16 cellular contexts compared by ENCODE assay signal in genomic region chr1:12181568-12181967, GRCh38. TPM values are rescaled to one million over a fixed set of nuclear protein-coding genes. Genes with fewer than 3 reads are reported as not detected.
DNase-seq lines count a peak whose midpoint lies in the region; ATAC-seq and TF ChIP-seq lines count a peak whose summit lies in the region.
"Had no signal": no experiment of that assay in that cellular context is flagged by ENCODE, and none has a peak within 500 bp of the region (broad histone marks: within the 10 kb centered on the region; RNA-seq: fewer than 3 reads in every experiment).

No MANE protein-coding gene starts in this region.

- H3K27me3 ChIP-seq in BLaER1 treated with 17β-estradiol and CSF1 and Interleukin-3, amounts not matched to agents 10 nM and 100 nM: no peaks in the 10 kb centered on the region
- H3K27me3 ChIP-seq in IMR-90 (ENCODE audit: control insufficient read depth, insufficient read depth, low read length) (no peaks in the 10 kb centered on the region), esophagus muscularis mucosa (peaks cover 0 to 45% (median 0%) of the 10 kb centered on the region in 4 donors), skeletal muscle tissue (ENCODE audit: control insufficient read depth in 3 of 3, insufficient read depth in 3 of 3, low read length in 3 of 3) (no peaks in the 10 kb centered on the region)

- no TSS peak for BruUV-seq in IMR-90 (replicated peaks; lab: Mats Ljungman, UMichigan)

- POLR2A ChIA-PET in IMR-90 (lab: Charles Lee; ENCODE audit: unreplicated experiment): no interaction called here

- dilution Hi-C loops in IMR-90 (cut with HindIII; ENCODE audit: low sequenced_read_pairs, unreplicated experiment): no loop called here

- TF ChIP-seq POLR2A in IMR-90 (IDR thresholded peaks at IDR 0.05; ENCODE audit: low read depth, low read length): no peak
- no peak for TF ChIP-seq POLR2A in esophagus muscularis mucosa (IDR thresholded peaks at IDR 0.05; ENCODE audit: low read depth)

- TF ChIP-seq RAD21 in IMR-90 (IDR thresholded peaks at IDR 0.05; ENCODE audit: low read length): no peak

- H3K4me1 ChIP-seq in BLaER1 treated with 17β-estradiol and CSF1 and Interleukin-3, amounts not matched to agents 10 nM and 100 nM: peaks cover 73 to 98% (median 96%) of the 10 kb centered on the region in 10 experiments
- H3K4me1 ChIP-seq in IMR-90 (ENCODE audit: control insufficient read depth, insufficient read depth, low read length) (peaks cover 49% of the 10 kb centered on the region), esophagus muscularis mucosa (peaks cover 67 to 96% (median 93%) of the 10 kb centered on the region in 4 donors), skeletal muscle tissue (ENCODE audit: control insufficient read depth in 3 of 3, insufficient read depth in 3 of 3, low read length in 3 of 3) (peaks cover 62 to 84% (median 84%) of the 10 kb centered on the region in 3 donors)

- H4K20me1 ChIP-seq in BLaER1 treated with 17β-estradiol and CSF1 and Interleukin-3, amounts not matched to agents 10 nM and 100 nM: peaks cover 0 to 97% (median 18%) of the 10 kb centered on the region in 11 experiments; a peak in 15 of 22 replicates
- no peaks in the 10 kb centered on the region for H4K20me1 ChIP-seq in IMR-90 (ENCODE audit: insufficient read depth, low read length)

- H3K18ac ChIP-seq in IMR-90 (ENCODE audit: low read depth, low read length): no peak overlapping the region

- no peak overlapping the region for H2BK20ac ChIP-seq in IMR-90 (ENCODE audit: low read depth, low read length)

- H4K5ac ChIP-seq in IMR-90 (ENCODE audit: low read depth, low read length): no peak overlapping the region

- TF ChIP-seq CTCF in IMR-90 (conservative IDR thresholded peaks at IDR 0.05; ENCODE audit: low read depth, low read length) (no peak), esophagus muscularis mucosa (IDR thresholded peaks at IDR 0.05) (no peak)

- no peak overlapping the region for H3K4me3 ChIP-seq in BLaER1 treated with 17β-estradiol and CSF1 and Interleukin-3, amounts not matched to agents 10 nM and 100 nM
- no peak overlapping the region for H3K4me3 ChIP-seq in IMR-90 (ENCODE audit: insufficient read depth, low read depth, low read length)
- no peak overlapping the region for H3K4me3 ChIP-seq in esophagus muscularis mucosa
- H3K4me3 ChIP-seq in skeletal muscle tissue (ENCODE audit: low read length in 3 of 3): no peak overlapping the region

- H3K4ac ChIP-seq in IMR-90 (ENCODE audit: low read depth, low read length): no peak overlapping the region

- no peak overlapping the region for H2BK120ac ChIP-seq in IMR-90 (ENCODE audit: low read depth, low read length)

- no peak overlapping the region for H2BK5ac ChIP-seq in IMR-90 (ENCODE audit: low read depth, low read length, poor library complexity, severe bottlenecking)

- peak overlapping the region in 7 of 11 experiments; percentile 10 to 76 (median 68); a peak in 9 of 22 replicates for H3K9ac ChIP-seq in BLaER1 treated with 17β-estradiol and CSF1 and Interleukin-3, amounts not matched to agents 10 nM and 100 nM
- no peak overlapping the region for H3K9ac ChIP-seq in IMR-90 (ENCODE audit: low read depth, low read length)
- no peak overlapping the region for H3K9ac ChIP-seq in skeletal muscle tissue (ENCODE audit: low read depth in 1 of 3, low read length in 3 of 3)

- 0 out of 2 replicates have a peak overlapping the region, but pooled peaks have one; percentile 7 for H4K91ac ChIP-seq in IMR-90 (ENCODE audit: insufficient read depth, low read depth, low read length)

- H2AK5ac ChIP-seq in IMR-90 (ENCODE audit: low read depth, low read length): no peak overlapping the region; the same call in 1 of the 2 replicates

- H2AFZ ChIP-seq in IMR-90 (replicated peaks; ENCODE audit: low read length, poor library complexity): peak overlapping the region; percentile 6

- in situ Hi-C loops in IMR-90 (cut with MboI; ENCODE audit: low sequenced_read_pairs): no loop called here

- no peak overlapping the region for H3K56ac ChIP-seq in IMR-90 (ENCODE audit: extremely low read depth, insufficient read depth, low read length)

- H2AK9ac ChIP-seq in IMR-90 (replicated peaks; ENCODE audit: low read depth, low read length, poor library complexity): no peak overlapping the region

- peaks cover 0 to 88% (median 0%) of the 10 kb centered on the region in 11 experiments; a peak in 8 of 22 replicates for H3K36me3 ChIP-seq in BLaER1 treated with 17β-estradiol and CSF1 and Interleukin-3, amounts not matched to agents 10 nM and 100 nM
- no peaks in the 10 kb centered on the region for H3K36me3 ChIP-seq in IMR-90 (ENCODE audit: control insufficient read depth, insufficient read depth, low read length)
- no peaks in the 10 kb centered on the region for H3K36me3 ChIP-seq in esophagus muscularis mucosa
- H3K36me3 ChIP-seq in skeletal muscle tissue (ENCODE audit: control insufficient read depth in 3 of 3, insufficient read depth in 3 of 3, low read length in 3 of 3): no peaks in the 10 kb centered on the region

- no peak for TF ChIP-seq EP300 in esophagus muscularis mucosa (IDR thresholded peaks at IDR 0.05)

- CTCF ChIA-PET in IMR-90 (lab: Yijun Ruan, JAX): interaction anchor here (2.0 kb wide), 1 partner anchor 56 kb away, joined by 4 read pairs; no protein-coding TSS in a partner anchor

- no peaks in the 10 kb centered on the region for H3K9me3 ChIP-seq in BLaER1 treated with 17β-estradiol and CSF1 and Interleukin-3, amounts not matched to agents 10 nM and 100 nM (replicated peaks in 1 of 11)
- H3K9me3 ChIP-seq in IMR-90 (ENCODE audit: control insufficient read depth, insufficient read depth, low read length) (no peaks in the 10 kb centered on the region), esophagus muscularis mucosa (no peaks in the 10 kb centered on the region), skeletal muscle tissue (ENCODE audit: control insufficient read depth in 3 of 3, low read length in 3 of 3) (no peaks in the 10 kb centered on the region)

- 100% methylated on average over 1 of the region's 7 CpGs; no CpG with 5 or more reads in 1 of the 2 experiments for WGBS in IMR-90 (ENCODE audit: extremely low coverage in 2 of 2, insufficient read length in 1 of 2), 2 experiments
- 98% methylated on average over 7 of the region's 7 CpGs for WGBS in esophagus muscularis mucosa

- H3K14ac ChIP-seq in IMR-90 (replicated peaks; ENCODE audit: low read depth, low read length): no peak overlapping the region

- H2BK15ac ChIP-seq in IMR-90 (ENCODE audit: low read depth, low read length): no peak overlapping the region

- intact Hi-C loops in IMR-90 (cut with micrococcal nuclease) (no loop called here), esophagus muscularis mucosa (cut with DNase I) (no loop called here)

- peaks cover 11% of the 10 kb centered on the region for H3K9me1 ChIP-seq in IMR-90 (ENCODE audit: insufficient read depth, low read length)

- ATAC-seq in IMR-90 (ENCODE audit: low read depth): no peak
- ATAC-seq in HG02840 (IDR thresholded peaks at IDR 0.05; ENCODE audit: low FRiP score, unreplicated experiment): no peak

- peaks cover 0 to 14% of the 10 kb centered on the region in 2 experiments; a peak in 3 of 4 replicates for H3K79me1 ChIP-seq in IMR-90 (ENCODE audit: low read depth in 1 of 2, low read length in 2 of 2)

- H3K27ac ChIP-seq in BLaER1 treated with 17β-estradiol and CSF1 and Interleukin-3, amounts not matched to agents 10 nM and 100 nM: peak overlapping the region in 9 of 11 experiments; percentile 68 to 80 (median 77); a peak in 16 of 22 replicates
- no peak overlapping the region for H3K27ac ChIP-seq in IMR-90 (ENCODE audit: insufficient read depth, low read length)
- peak overlapping the region; percentile 57 to 85 (median 66) for H3K27ac ChIP-seq in esophagus muscularis mucosa (replicated peaks in 1 of 4)
- peak overlapping the region; percentile 84 for H3K27ac ChIP-seq in skeletal muscle tissue (ENCODE audit: low read depth, low read length)

- H3K23ac ChIP-seq in IMR-90 (ENCODE audit: low read depth, low read length): no peak overlapping the region

- DNase-seq in IMR-90 (no peak), esophagus muscularis mucosa (ENCODE audit: extremely low spot score) (no peak), foreskin melanocyte (no peak), HCEC 1CT (no peak)
- DNase-seq: activated CD4-positive, alpha-beta T cell treated with anti-CD3 and anti-CD28 coated beads, Interleukin-2, amount 50 U/mL, for 1 hour; activated naive CD4-positive, alpha-beta T cell treated with anti-CD3 and anti-CD28 coated beads for 36 hours; cerebellar nuclear complex; COR-L47; NCI-H146; NCI-H524 treated with DMSO at 0.1 percent for 48 hours; T-helper 2 cell had no signal

- no peak overlapping the region for H4K8ac ChIP-seq in IMR-90 (ENCODE audit: low read depth in 2 of 2, low read length in 2 of 2)

- peak overlapping the region in 8 of 11 experiments; percentile 88 to 100 (median 98); a peak in 15 of 22 replicates for H3K4me2 ChIP-seq in BLaER1 treated with 17β-estradiol and CSF1 and Interleukin-3, amounts not matched to agents 10 nM and 100 nM
- no peak overlapping the region for H3K4me2 ChIP-seq in IMR-90 (ENCODE audit: low read depth, low read length)

TF ChIP-seq in IMR-90, 13 proteins besides CTCF, POLR2A, EP300 and RAD21:
- no peak for TF ChIP-seq FOS (IDR thresholded peaks at IDR 0.05; ENCODE audit: low read depth, low read length)
- TF ChIP-seq SMC3 (IDR thresholded peaks at IDR 0.05; ENCODE audit: low read depth, low read length): no peak
- no peak for TF ChIP-seq RCOR1 (IDR thresholded peaks at IDR 0.05; ENCODE audit: insufficient replicate concordance, low read length)
- no peak for TF ChIP-seq CEBPB (IDR thresholded peaks at IDR 0.05; ENCODE audit: low read depth, low read length)

RNA-seq across cellular contexts. Expression of gene TNFRSF1B, which starts 14.8 kb away (rescaled TPM):
- total RNA-seq in IMR-90 (2012; rRNA removed): 4.3 and 5.0 TPM in 2 replicates
- polyA plus RNA-seq in IMR-90 (2012; rRNA removed): 8.6 and 8.9 TPM in 2 replicates
- polyA plus RNA-seq in IMR-90 (2012; cell fraction: cytosol; rRNA removed): 6.3 and 11.9 TPM in 2 replicates
- 4.3 and 6.7 TPM in 2 replicates for polyA plus RNA-seq in IMR-90 (2012; cell fraction: nucleus; rRNA removed; ENCODE audit: low replicate concordance)
- total RNA-seq in esophagus muscularis mucosa: 10 to 100 TPM; 15.4 to 55.5 (median 32.4) TPM
- total RNA-seq in skeletal muscle tissue: 9.9 TPM
- total RNA-seq: G401, RPMI7951 had no signal

RNA-seq across cellular contexts. Expression of gene VPS13D, which starts 48.3 kb away (rescaled TPM):
- total RNA-seq in IMR-90 (2012; rRNA removed): 16.3 and 18.1 TPM in 2 replicates
- 8.1 and 9.0 TPM in 2 replicates for polyA plus RNA-seq in IMR-90 (2012; rRNA removed)
- polyA plus RNA-seq in IMR-90 (2012; cell fraction: cytosol; rRNA removed): 5.3 and 6.3 TPM in 2 replicates
- 8.3 and 19.1 TPM in 2 replicates for polyA plus RNA-seq in IMR-90 (2012; cell fraction: nucleus; rRNA removed; ENCODE audit: low replicate concordance)
- 10 to 100 TPM; 67.8 to 93.3 (median 85.4) TPM for total RNA-seq in esophagus muscularis mucosa
- 40.2 TPM for total RNA-seq in skeletal muscle tissue

Comparison
In these comparisons a context has a peak if more than half of its experiments do, and no peak if none do; other contexts are left out.
1. H3K9ac ChIP-seq: peak in BLaER1 treated with 17β-estradiol and CSF1 and Interleukin-3, amounts not matched to agents 10 nM and 100 nM (7 of 11); none in IMR-90 (single experiment) and skeletal muscle tissue (0 of 3).